In the genomic region with DNA sequence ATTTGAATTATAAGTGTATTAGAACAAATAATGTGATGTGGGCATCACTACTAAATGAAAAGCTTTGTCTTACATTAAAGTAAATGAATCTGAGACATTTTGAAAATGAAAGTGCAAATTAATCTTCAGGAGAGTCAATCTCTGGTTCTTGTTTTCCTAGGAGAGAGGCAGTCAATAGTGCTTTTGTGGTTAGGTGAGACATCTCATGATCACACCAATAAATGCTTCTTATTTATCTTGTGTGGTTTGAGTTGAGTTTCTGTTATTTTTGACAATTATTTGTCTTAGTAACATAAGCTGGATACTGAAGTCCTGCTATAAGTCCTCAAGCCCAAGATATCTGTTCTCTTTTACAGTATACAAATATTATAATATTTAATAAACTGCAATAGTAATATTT, we compare ENCODE assay signal across 22 cellular contexts.
"Had no signal": no experiment of that assay in that cellular context is flagged by ENCODE, and none has a peak within 500 bp of the region (broad histone marks: within the 10 kb centered on the region; RNA-seq: fewer than 3 reads in every experiment).

No MANE protein-coding gene starts in this region.

- H3K9me3 ChIP-seq: gastrocnemius medialis, ovary, prostate gland, right atrium auricular region, upper lobe of left lung had no signal

- DNase-seq: activated CD4-positive, alpha-beta T cell treated with anti-CD3 and anti-CD28 coated beads, Interleukin-2, amount 10 ng/mL, durations not matched to agents 7 days and 5 days; activated CD4-positive, CD25-positive, alpha-beta regulatory T cell treated with anti-CD3 and anti-CD28 coated beads, Interleukin-2, amount 50 U/mL, for 72 hours; activated CD8-positive, alpha-beta memory T cell treated with anti-CD3 and anti-CD28 coated beads, Interleukin-2, amount 10 ng/mL, durations not matched to agents 7 days and 5 days; activated CD8-positive, alpha-beta T cell treated with anti-CD3 and anti-CD28 coated beads for 36 hours; activated gamma-delta T cell; cerebellar nuclear complex; endodermal cell; esophagus squamous epithelium; gastrocnemius medialis; head of caudate nucleus; hypothalamus; left ventricle myocardium superior; mammary epithelial cell; natural killer cell; ovary; spleen; stimulated activated CD4-positive, alpha-beta T cell treated with anti-CD3 and anti-CD28 coated beads, Interleukin-4, amount 100 ng/mL, for 1 hour; stimulated activated naive CD4-positive, alpha-beta T cell treated with Interleukin-2 at 50 U/mL for 16 hours; upper lobe of left lung had no signal

- H3K36me3 ChIP-seq: esophagus squamous epithelium, gastrocnemius medialis, ovary, prostate gland, right atrium auricular region, spleen, upper lobe of left lung had no signal

- H3K27me3 ChIP-seq: esophagus squamous epithelium, gastrocnemius medialis, ovary, right atrium auricular region, spleen, upper lobe of left lung had no signal

- H3K4me3 ChIP-seq: coronary artery, esophagus squamous epithelium, gastrocnemius medialis, ovary, prostate gland, right atrium auricular region, spleen, upper lobe of left lung had no signal

- ATAC-seq: activated CD8-positive, alpha-beta memory T cell treated with anti-CD3 and anti-CD28 coated beads, Interleukin-2, amount 10 ng/mL, durations not matched to agents 7 days and 5 days; activated CD8-positive, alpha-beta T cell treated with anti-CD3 and anti-CD28 coated beads for 36 hours; gastrocnemius medialis; left ventricle myocardium superior; natural killer cell had no signal
